In the genomic region with DNA sequence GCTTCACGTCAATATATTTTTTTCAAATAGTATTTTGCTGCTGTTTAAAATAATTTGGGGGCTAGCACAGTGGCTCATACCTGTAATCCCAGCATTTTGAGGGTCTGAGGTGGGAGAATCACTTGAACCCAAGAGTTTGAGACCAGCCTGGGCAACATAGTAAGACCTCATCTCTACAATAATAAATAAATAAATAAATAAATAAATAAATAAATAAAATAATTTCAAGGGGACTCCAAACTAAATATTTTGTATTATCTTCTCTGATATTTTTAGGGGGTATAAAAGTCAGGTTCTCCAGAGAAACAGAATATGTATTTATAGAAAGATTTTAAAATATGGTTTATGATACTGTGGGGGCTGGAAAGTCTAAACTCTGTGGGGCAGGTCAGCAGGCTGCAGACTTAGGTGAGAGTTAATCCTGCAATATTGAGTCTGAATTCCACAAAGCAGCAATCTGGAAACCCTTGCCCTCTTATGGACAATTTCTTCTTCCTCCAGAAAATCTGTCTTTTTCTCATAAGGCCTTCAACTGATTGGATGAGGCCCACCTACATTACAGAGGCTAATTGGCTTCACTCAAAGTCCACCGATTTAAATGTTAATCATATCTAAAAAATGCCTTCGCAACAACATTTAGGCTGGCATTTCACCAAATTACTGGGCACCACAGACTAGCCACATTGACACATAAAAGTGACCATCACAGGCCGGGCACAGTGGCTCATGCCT, we compare ENCODE assay signal across 8 cellular contexts. TPM values are rescaled to one million over a fixed set of nuclear protein-coding genes. Genes with fewer than 3 reads are reported as not detected.
"Had no signal": no experiment of that assay in that cellular context is flagged by ENCODE, and none has a peak within 500 bp of the region (broad histone marks: within the 10 kb centered on the region; RNA-seq: fewer than 3 reads in every experiment).

No MANE protein-coding gene starts in this region.

- FAIRE-seq: G401.6, GM12878, GM12891, GM12892, GM18507, GM19239 had no signal

- H3K4me3 ChIP-seq: GM12878 had no signal

- DNase-seq: GDM1, GF-D8 had no signal

- ATAC-seq: GM12878 had no signal

RNA-seq across cellular contexts. Expression of gene DRD1, which starts 53.5 kb away (rescaled TPM):
- total RNA-seq: GM12878 had no signal
- polyA plus RNA-seq: GM12878 had no signal
